ENCODE assay signal across 1 cellular context in genomic region chr9:127664678-127665507, GRCh38.
TF ChIP-seq lines count a peak whose summit lies in the region.

No MANE protein-coding gene starts in this region.

TF ChIP-seq in HepG2, 621 proteins besides CTCF, POLR2A, EP300 and RAD21 (continues in another document):
- no peak for TF ChIP-seq MTA3 (CRISPR knock-in tag; IDR thresholded peaks at IDR 0.05)
- TF ChIP-seq, protein P1, sequence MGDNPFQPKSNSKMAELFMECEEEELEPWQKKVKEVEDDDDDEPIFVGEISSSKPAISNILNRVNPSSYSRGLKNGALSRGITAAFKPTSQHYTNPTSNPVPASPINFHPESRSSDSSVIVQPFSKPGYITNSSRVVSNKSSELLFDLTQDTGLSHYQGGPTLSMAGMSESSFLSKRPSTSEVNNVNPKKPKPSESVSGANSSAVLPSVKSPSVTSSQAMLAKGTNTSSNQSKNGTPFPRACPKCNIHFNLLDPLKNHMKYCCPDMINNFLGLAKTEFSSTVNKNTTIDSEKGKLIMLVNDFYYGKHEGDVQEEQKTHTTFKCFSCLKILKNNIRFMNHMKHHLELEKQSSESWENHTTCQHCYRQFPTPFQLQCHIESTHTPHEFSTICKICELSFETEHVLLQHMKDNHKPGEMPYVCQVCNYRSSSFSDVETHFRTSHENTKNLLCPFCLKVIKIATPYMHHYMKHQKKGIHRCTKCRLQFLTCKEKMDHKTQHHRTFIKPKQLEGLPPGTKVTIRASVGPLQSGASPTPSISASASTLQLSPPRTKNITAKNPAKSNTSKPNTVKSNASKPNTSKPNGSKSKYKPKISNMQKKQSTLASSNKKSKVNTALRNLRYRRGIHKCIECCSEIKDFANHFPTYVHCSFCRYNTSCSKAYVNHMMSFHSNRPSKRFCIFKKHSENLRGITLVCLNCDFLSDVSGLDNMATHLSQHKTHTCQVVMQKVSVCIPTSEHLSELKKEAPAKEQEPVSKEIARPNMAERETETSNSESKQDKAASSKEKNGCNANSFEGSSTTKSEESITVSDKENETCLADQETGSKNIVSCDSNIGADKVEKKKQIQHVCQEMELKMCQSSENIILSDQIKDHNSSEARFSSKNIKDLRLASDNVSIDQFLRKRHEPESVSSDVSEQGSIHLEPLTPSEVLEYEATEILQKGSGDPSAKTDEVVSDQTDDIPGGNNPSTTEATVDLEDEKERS (CRISPR knock-in tag; IDR thresholded peaks at IDR 0.05), result no peak
- TF ChIP-seq ZNF446 (CRISPR knock-in tag; IDR thresholded peaks at IDR 0.05), result no peak
- TF ChIP-seq, protein P2, sequence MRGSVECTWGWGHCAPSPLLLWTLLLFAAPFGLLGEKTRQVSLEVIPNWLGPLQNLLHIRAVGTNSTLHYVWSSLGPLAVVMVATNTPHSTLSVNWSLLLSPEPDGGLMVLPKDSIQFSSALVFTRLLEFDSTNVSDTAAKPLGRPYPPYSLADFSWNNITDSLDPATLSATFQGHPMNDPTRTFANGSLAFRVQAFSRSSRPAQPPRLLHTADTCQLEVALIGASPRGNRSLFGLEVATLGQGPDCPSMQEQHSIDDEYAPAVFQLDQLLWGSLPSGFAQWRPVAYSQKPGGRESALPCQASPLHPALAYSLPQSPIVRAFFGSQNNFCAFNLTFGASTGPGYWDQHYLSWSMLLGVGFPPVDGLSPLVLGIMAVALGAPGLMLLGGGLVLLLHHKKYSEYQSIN (CRISPR knock-in tag; IDR thresholded peaks at IDR 0.05; ENCODE audit: borderline replicate concordance), result no peak
- no peak for TF ChIP-seq ZNF230 (CRISPR knock-in tag; IDR thresholded peaks at IDR 0.05)
- TF ChIP-seq, protein P3, sequence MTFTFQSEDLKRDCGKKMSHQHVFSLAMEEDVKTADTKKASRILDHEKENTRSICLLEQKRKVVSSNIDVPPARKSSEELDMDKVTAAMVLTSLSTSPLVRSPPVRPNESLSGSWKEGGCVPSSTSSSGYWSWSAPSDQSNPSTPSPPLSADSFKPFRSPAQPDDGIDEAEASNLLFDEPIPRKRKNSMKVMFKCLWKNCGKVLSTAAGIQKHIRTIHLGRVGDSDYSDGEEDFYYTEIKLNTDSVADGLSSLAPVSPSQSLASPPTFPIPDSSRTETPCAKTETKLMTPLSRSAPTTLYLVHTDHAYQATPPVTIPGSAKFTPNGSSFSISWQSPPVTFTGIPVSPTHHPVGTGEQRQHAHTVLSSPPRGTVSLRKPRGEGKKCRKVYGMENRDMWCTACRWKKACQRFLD (CRISPR knock-in tag; IDR thresholded peaks at IDR 0.05; ENCODE audit: borderline replicate concordance), result no peak
- TF ChIP-seq CBX2 (IDR thresholded peaks at IDR 0.05; ENCODE audit: low read depth, low read length), result no peak
- no peak for TF ChIP-seq CBX2 (CRISPR knock-in tag; IDR thresholded peaks at IDR 0.05; ENCODE audit: low read depth)
- TF ChIP-seq, protein P4, sequence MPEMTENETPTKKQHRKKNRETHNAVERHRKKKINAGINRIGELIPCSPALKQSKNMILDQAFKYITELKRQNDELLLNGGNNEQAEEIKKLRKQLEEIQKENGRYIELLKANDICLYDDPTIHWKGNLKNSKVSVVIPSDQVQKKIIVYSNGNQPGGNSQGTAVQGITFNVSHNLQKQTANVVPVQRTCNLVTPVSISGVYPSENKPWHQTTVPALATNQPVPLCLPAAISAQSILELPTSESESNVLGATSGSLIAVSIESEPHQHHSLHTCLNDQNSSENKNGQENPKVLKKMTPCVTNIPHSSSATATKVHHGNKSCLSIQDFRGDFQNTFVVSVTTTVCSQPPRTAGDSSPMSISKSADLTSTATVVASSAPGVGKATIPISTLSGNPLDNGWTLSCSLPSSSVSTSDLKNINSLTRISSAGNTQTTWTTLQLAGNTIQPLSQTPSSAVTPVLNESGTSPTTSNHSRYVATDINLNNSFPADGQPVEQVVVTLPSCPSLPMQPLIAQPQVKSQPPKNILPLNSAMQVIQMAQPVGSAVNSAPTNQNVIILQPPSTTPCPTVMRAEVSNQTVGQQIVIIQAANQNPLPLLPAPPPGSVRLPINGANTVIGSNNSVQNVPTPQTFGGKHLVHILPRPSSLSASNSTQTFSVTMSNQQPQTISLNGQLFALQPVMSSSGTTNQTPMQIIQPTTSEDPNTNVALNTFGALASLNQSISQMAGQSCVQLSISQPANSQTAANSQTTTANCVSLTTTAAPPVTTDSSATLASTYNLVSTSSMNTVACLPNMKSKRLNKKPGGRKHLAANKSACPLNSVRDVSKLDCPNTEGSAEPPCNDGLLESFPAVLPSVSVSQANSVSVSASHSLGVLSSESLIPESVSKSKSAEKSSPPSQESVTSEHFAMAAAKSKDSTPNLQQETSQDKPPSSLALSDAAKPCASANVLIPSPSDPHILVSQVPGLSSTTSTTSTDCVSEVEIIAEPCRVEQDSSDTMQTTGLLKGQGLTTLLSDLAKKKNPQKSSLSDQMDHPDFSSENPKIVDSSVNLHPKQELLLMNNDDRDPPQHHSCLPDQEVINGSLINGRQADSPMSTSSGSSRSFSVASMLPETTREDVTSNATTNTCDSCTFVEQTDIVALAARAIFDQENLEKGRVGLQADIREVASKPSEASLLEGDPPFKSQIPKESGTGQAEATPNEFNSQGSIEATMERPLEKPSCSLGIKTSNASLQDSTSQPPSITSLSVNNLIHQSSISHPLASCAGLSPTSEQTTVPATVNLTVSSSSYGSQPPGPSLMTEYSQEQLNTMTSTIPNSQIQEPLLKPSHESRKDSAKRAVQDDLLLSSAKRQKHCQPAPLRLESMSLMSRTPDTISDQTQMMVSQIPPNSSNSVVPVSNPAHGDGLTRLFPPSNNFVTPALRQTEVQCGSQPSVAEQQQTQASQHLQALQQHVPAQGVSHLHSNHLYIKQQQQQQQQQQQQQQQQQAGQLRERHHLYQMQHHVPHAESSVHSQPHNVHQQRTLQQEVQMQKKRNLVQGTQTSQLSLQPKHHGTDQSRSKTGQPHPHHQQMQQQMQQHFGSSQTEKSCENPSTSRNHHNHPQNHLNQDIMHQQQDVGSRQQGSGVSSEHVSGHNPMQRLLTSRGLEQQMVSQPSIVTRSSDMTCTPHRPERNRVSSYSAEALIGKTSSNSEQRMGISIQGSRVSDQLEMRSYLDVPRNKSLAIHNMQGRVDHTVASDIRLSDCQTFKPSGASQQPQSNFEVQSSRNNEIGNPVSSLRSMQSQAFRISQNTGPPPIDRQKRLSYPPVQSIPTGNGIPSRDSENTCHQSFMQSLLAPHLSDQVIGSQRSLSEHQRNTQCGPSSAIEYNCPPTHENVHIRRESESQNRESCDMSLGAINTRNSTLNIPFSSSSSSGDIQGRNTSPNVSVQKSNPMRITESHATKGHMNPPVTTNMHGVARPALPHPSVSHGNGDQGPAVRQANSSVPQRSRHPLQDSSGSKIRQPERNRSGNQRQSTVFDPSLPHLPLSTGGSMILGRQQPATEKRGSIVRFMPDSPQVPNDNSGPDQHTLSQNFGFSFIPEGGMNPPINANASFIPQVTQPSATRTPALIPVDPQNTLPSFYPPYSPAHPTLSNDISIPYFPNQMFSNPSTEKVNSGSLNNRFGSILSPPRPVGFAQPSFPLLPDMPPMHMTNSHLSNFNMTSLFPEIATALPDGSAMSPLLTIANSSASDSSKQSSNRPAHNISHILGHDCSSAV (CRISPR knock-in tag; IDR thresholded peaks at IDR 0.05; ENCODE audit: borderline replicate concordance), result no peak
- no peak for TF ChIP-seq RNF2 (conservative IDR thresholded peaks at IDR 0.05; ENCODE audit: low read depth)
- no peak for TF ChIP-seq ZNF629 (CRISPR knock-in tag; conservative IDR thresholded peaks at IDR 0.05)
- TF ChIP-seq ZNF570 (CRISPR knock-in tag; IDR thresholded peaks at IDR 0.05; ENCODE audit: borderline replicate concordance), result no peak
- TF ChIP-seq CCAR2 (optimal IDR thresholded peaks at IDR 0.05; ENCODE audit: low read depth, low read length), result no peak
- 0 out of 2 replicates have a peak, but pooled peaks have one; percentile 15 for TF ChIP-seq ZZZ3 (CRISPR knock-in tag; IDR thresholded peaks at IDR 0.05; ENCODE audit: borderline replicate concordance)
- no peak for TF ChIP-seq FOXK2 (IDR thresholded peaks at IDR 0.05)
- TF ChIP-seq NFKB2 (CRISPR knock-in tag; IDR thresholded peaks at IDR 0.05; ENCODE audit: borderline replicate concordance), result no peak
- TF ChIP-seq MATR3 (CRISPR knock-in tag; IDR thresholded peaks at IDR 0.05), result no peak
- no peak for TF ChIP-seq ESRRA (CRISPR knock-in tag; IDR thresholded peaks at IDR 0.05; ENCODE audit: low read depth)
- no peak; the same call in 1 of the 2 replicates for TF ChIP-seq TGIF2 (CRISPR knock-in tag; IDR thresholded peaks at IDR 0.05)
- TF ChIP-seq, protein P5, sequence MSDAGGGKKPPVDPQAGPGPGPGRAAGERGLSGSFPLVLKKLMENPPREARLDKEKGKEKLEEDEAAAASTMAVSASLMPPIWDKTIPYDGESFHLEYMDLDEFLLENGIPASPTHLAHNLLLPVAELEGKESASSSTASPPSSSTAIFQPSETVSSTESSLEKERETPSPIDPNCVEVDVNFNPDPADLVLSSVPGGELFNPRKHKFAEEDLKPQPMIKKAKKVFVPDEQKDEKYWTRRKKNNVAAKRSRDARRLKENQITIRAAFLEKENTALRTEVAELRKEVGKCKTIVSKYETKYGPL (CRISPR knock-in tag; IDR thresholded peaks at IDR 0.05), result no peak
- TF ChIP-seq ZNF543 (CRISPR knock-in tag; IDR thresholded peaks at IDR 0.05), result no peak
- TF ChIP-seq SALL2 (CRISPR knock-in tag; IDR thresholded peaks at IDR 0.05), result no peak
- no peak for TF ChIP-seq ZNF343 (CRISPR knock-in tag; IDR thresholded peaks at IDR 0.05)
- peak; percentile 67 for TF ChIP-seq ARID5B (CRISPR knock-in tag; IDR thresholded peaks at IDR 0.05)
- TF ChIP-seq ZNF335 (CRISPR knock-in tag; IDR thresholded peaks at IDR 0.05), result no peak
- no peak for TF ChIP-seq FOXK1 (CRISPR knock-in tag; IDR thresholded peaks at IDR 0.05; ENCODE audit: borderline replicate concordance, low read depth)
- TF ChIP-seq SRY (CRISPR knock-in tag; IDR thresholded peaks at IDR 0.05), result no peak
- no peak for TF ChIP-seq FOXJ3 (CRISPR knock-in tag; IDR thresholded peaks at IDR 0.05; ENCODE audit: borderline replicate concordance)
- no peak for TF ChIP-seq KLF12 (CRISPR knock-in tag; IDR thresholded peaks at IDR 0.05; ENCODE audit: borderline replicate concordance)
- TF ChIP-seq TCF7L2 (IDR thresholded peaks at IDR 0.05; ENCODE audit: low read depth, low read length), result no peak
- TF ChIP-seq, protein P6, sequence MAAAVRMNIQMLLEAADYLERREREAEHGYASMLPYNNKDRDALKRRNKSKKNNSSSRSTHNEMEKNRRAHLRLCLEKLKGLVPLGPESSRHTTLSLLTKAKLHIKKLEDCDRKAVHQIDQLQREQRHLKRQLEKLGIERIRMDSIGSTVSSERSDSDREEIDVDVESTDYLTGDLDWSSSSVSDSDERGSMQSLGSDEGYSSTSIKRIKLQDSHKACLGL (CRISPR knock-in tag; IDR thresholded peaks at IDR 0.05), result no peak
- TF ChIP-seq E2F5 (CRISPR knock-in tag; conservative IDR thresholded peaks at IDR 0.05), result no peak
- TF ChIP-seq, protein P7, sequence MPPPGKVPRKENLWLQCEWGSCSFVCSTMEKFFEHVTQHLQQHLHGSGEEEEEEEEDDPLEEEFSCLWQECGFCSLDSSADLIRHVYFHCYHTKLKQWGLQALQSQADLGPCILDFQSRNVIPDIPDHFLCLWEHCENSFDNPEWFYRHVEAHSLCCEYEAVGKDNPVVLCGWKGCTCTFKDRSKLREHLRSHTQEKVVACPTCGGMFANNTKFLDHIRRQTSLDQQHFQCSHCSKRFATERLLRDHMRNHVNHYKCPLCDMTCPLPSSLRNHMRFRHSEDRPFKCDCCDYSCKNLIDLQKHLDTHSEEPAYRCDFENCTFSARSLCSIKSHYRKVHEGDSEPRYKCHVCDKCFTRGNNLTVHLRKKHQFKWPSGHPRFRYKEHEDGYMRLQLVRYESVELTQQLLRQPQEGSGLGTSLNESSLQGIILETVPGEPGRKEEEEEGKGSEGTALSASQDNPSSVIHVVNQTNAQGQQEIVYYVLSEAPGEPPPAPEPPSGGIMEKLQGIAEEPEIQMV (CRISPR knock-in tag; IDR thresholded peaks at IDR 0.05; ENCODE audit: low read depth), result no peak
- TF ChIP-seq ZNF282 (IDR thresholded peaks at IDR 0.05; ENCODE audit: partially characterized antibody), result no peak
- TF ChIP-seq EED (CRISPR knock-in tag; IDR thresholded peaks at IDR 0.05), result no peak
